ENCODE assay signal across 26 cellular contexts in the genomic region with DNA sequence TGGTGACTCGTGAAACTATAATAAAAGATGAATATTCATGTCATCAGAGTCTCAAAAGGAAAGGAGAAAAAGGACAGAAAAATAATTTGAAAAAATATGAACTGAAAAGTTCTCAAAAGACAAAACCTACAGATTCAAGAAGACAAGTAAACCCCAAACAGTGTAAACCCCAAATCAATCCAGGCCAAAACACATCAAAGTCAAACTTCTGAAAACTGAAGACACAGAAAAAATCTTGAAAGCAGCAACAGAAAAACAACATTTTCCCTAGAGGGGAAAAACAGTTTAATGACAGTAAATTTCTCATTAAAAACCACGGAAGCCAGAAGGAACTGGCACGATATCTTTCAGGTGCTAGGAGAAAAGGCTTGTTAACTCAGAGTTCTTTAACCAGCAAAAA.
"Had no signal": no experiment of that assay in that cellular context is flagged by ENCODE, and none has a peak within 500 bp of the region (broad histone marks: within the 10 kb centered on the region; RNA-seq: fewer than 3 reads in every experiment).

No MANE protein-coding gene starts in this region.

- H3K27me3 Mint-ChIP-seq: activated B cell treated with CpG ODN at 0.5 μM for 24 hours; activated CD8-positive, alpha-beta memory T cell treated with anti-CD3 and anti-CD28 coated beads, Interleukin-2, amount 10 ng/mL, durations not matched to agents 7 days and 5 days; activated T-helper 17 cell treated with anti-CD3 and anti-CD28 coated beads, Interleukin-2, amount 50 U/mL, for 72 hours had no signal

- H3K4me3 Mint-ChIP-seq: activated B cell treated with CpG ODN at 0.5 μM for 24 hours; activated CD8-positive, alpha-beta memory T cell treated with anti-CD3 and anti-CD28 coated beads, Interleukin-2, amount 10 ng/mL, durations not matched to agents 7 days and 5 days; activated naive CD4-positive, alpha-beta T cell treated with anti-CD3 and anti-CD28 coated beads for 36 hours; activated T-cell treated with anti-CD3 and anti-CD28 coated beads, Interleukin-2, amount 50 U/mL, for 4 hours; activated T-helper 17 cell treated with anti-CD3 and anti-CD28 coated beads, Interleukin-2, amount 50 U/mL, for 72 hours had no signal

- H3K4me1 Mint-ChIP-seq: activated T-helper 17 cell treated with anti-CD3 and anti-CD28 coated beads, Interleukin-2, amount 50 U/mL, for 72 hours had no signal

- H3K9ac ChIP-seq: SK-N-SH had no signal

- H3K36me3 ChIP-seq: breast epithelium had no signal

- H3K27ac ChIP-seq: breast epithelium, RWPE1, SJCRH30 had no signal

- H3K9me3 Mint-ChIP-seq: activated B cell treated with CpG ODN at 0.5 μM for 24 hours; activated naive CD4-positive, alpha-beta T cell treated with anti-CD3 and anti-CD28 coated beads for 36 hours; activated T-cell treated with anti-CD3 and anti-CD28 coated beads, Interleukin-2, amount 50 U/mL, for 4 hours; activated T-helper 17 cell treated with anti-CD3 and anti-CD28 coated beads, Interleukin-2, amount 50 U/mL, for 72 hours had no signal

- H3K4me3 ChIP-seq: breast epithelium, SJCRH30 had no signal

- H3K4me1 ChIP-seq: breast epithelium, SJCRH30 had no signal

- H3K4me2 ChIP-seq: SK-N-SH had no signal

- ATAC-seq: activated CD8-positive, alpha-beta memory T cell treated with anti-CD3 and anti-CD28 coated beads, Interleukin-2, amount 10 ng/mL, durations not matched to agents 7 days and 5 days; activated T-cell treated with anti-CD3 and anti-CD28 coated beads, Interleukin-2, amount 50 U/mL, for 4 hours; activated T-helper 17 cell treated with anti-CD3 and anti-CD28 coated beads, Interleukin-2, amount 50 U/mL, for 72 hours; Panc1 had no signal

- H3K9me3 ChIP-seq: breast epithelium, SK-N-SH had no signal

- DNase-seq: activated B cell treated with CpG ODN at 0.5 μM for 24 hours; activated CD8-positive, alpha-beta memory T cell treated with anti-CD3 and anti-CD28 coated beads, Interleukin-2, amount 10 ng/mL, durations not matched to agents 7 days and 5 days; activated gamma-delta T cell; activated naive CD4-positive, alpha-beta T cell treated with anti-CD3 and anti-CD28 coated beads for 36 hours; activated T-cell treated with anti-CD3 and anti-CD28 coated beads, Interleukin-2, amount 50 U/mL, for 4 hours; aorta; caudate nucleus; Karpas-422; MM.1S; NCI-H1105; NCI-H1436; NCI-H1694 treated with DMSO at 0.1 percent for 48 hours; NCI-H2029 treated with DMSO at 0.1 percent for 48 hours; NCI-H345; NCI-H510A; NCI-H69; NK-92 treated with Interleukin-12 subunit alpha and Interleukin-12 subunit beta, amount 100 ng/mL, for 24 hours; OCI-M1; Right ventricle myocardium superior; SJCRH30; SK-N-SH; T1000 had no signal

- H3K27ac Mint-ChIP-seq: activated B cell treated with CpG ODN at 0.5 μM for 24 hours; activated CD8-positive, alpha-beta memory T cell treated with anti-CD3 and anti-CD28 coated beads, Interleukin-2, amount 10 ng/mL, durations not matched to agents 7 days and 5 days; activated naive CD4-positive, alpha-beta T cell treated with anti-CD3 and anti-CD28 coated beads for 36 hours; activated T-helper 17 cell treated with anti-CD3 and anti-CD28 coated beads, Interleukin-2, amount 50 U/mL, for 72 hours had no signal

- H3K27me3 ChIP-seq: breast epithelium, SJCRH30 had no signal
